ENCODE assay signal across 8 cellular contexts in genomic region chr16:67992661-67993206, GRCh38.
DNase-seq lines count a peak whose midpoint lies in the region; ATAC-seq and TF ChIP-seq lines count a peak whose summit lies in the region.

No MANE protein-coding gene starts in this region.

- no peak for TF ChIP-seq CTCF in GM12875 (IDR thresholded peaks at IDR 0.05; ENCODE audit: borderline replicate concordance, insufficient read depth, low read depth, low read length)
- no peak for TF ChIP-seq CTCF in KMS-11 (conservative IDR thresholded peaks at IDR 0.05; ENCODE audit: low read depth, low read length)

- H3K9ac ChIP-seq in KMS-11 (no peak overlapping the region), rectal smooth muscle tissue (ENCODE audit: low read length) (no peak overlapping the region)

- peak overlapping the region; percentile 99 for H2AFZ ChIP-seq in KMS-11 (ENCODE audit: low read depth)

- H3K4me1 ChIP-seq in KMS-11 (ENCODE audit: low read depth, poor library complexity, severe bottlenecking) (peaks cover 14% of the 10 kb centered on the region), rectal smooth muscle tissue (ENCODE audit: control insufficient read depth, insufficient read depth, low read length) (peaks cover 4% of the 10 kb centered on the region)

- no peaks in the 10 kb centered on the region for H4K20me1 ChIP-seq in KMS-11 (ENCODE audit: insufficient read depth)

- H3K27ac ChIP-seq in KMS-11 (no peak overlapping the region), rectal smooth muscle tissue (ENCODE audit: low read depth, low read length) (no peak overlapping the region)

- H3K4me3 ChIP-seq in GM12875 (ENCODE audit: low read depth, low read length) (peak overlapping the region; percentile 12), KMS-11 (IDR thresholded peaks at IDR 0.05; ENCODE audit: insufficient read depth, low read depth, low read length) (no peak overlapping the region), rectal smooth muscle tissue (ENCODE audit: low read length) (peak overlapping the region; percentile 60)

- H3K36me3 ChIP-seq in KMS-11 (ENCODE audit: insufficient read depth) (no peaks in the 10 kb centered on the region), rectal smooth muscle tissue (ENCODE audit: control insufficient read depth, insufficient read depth, low read length) (no peaks in the 10 kb centered on the region)

- no peak for ATAC-seq in GM18873 (IDR thresholded peaks at IDR 0.05; ENCODE audit: low FRiP score, unreplicated experiment)

- peak overlapping the region; percentile 92 for H3K4me2 ChIP-seq in KMS-11

- H3K79me2 ChIP-seq in KMS-11 (ENCODE audit: insufficient read depth, low read depth), result no peaks in the 10 kb centered on the region

- DNase-seq in epidermal melanocyte (ENCODE audit: insufficient read length, low spot score) (peak; percentile 8), NCI-H2081 treated with DMSO at 0.1 percent for 48 hours (lab: John Stamatoyannopoulos, UW) (no peak), kidney glomerular epithelial cell (lab: John Stamatoyannopoulos, UW) (no peak)
- DNase-seq in central memory CD4-positive, alpha-beta T cell, result no peak

- H3K27me3 ChIP-seq in KMS-11 (ENCODE audit: insufficient read depth, low read depth) (no peaks in the 10 kb centered on the region), rectal smooth muscle tissue (ENCODE audit: control insufficient read depth, insufficient read depth, low read length) (no peaks in the 10 kb centered on the region)
